ENCODE assay signal across 1 cellular context in genomic region chr7:110607050-110607862, GRCh38.
TF ChIP-seq lines count a peak whose summit lies in the region.

No MANE protein-coding gene starts in this region.

TF ChIP-seq in IMR-90, 13 proteins besides CTCF, POLR2A, EP300 and RAD21:
- TF ChIP-seq MAFK (IDR thresholded peaks at IDR 0.05; ENCODE audit: low read depth, low read length) (no peak), BHLHE40 (IDR thresholded peaks at IDR 0.05; ENCODE audit: low read depth, low read length) (no peak)
